13 cellular contexts compared by ENCODE assay signal in the genomic region with DNA sequence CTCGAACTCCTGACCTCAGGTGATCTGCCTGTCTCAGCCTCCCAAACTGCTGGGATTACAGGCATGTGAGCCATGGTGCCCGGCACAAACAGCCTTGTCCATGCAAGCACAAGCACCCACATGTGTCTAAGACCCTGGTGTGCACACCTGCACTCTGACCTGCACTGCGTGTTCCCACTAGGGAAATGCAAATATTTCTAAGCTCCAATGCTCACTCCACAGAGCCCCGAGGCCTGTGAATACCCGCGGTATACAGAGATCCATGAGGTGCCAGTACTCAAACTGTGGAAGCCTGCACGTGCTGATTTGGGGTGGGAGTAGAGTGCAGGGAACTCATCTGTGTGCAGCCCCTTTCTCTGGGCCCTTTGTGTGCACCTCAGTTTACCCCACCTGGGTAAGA. TPM values are rescaled to one million over a fixed set of nuclear protein-coding genes. Genes with fewer than 3 reads are reported as not detected.
DNase-seq lines count a peak whose midpoint lies in the region; ATAC-seq, FAIRE-seq and TF ChIP-seq lines count a peak whose summit lies in the region.
"Had no signal": no experiment of that assay in that cellular context is flagged by ENCODE, and none has a peak within 500 bp of the region (broad histone marks: within the 10 kb centered on the region; RNA-seq: fewer than 3 reads in every experiment).

No MANE protein-coding gene starts in this region.

- peaks cover 5 to 10% of the 10 kb centered on the region in 2 donors for H3K4me1 Mint-ChIP-seq in immature natural killer cell

- no peaks in the 10 kb centered on the region for H3K36me3 Mint-ChIP-seq in immature natural killer cell
- H3K36me3 Mint-ChIP-seq: activated naive CD4-positive, alpha-beta T cell treated with anti-CD3 and anti-CD28 coated beads, Interleukin-2, amount 50 U/mL, for 24 hours had no signal

- no peaks in the 10 kb centered on the region for H3K79me2 ChIP-seq in GM23248 (ENCODE audit: insufficient read depth)
- peaks cover 22% of the 10 kb centered on the region for H3K79me2 ChIP-seq in PC-3 (ENCODE audit: low read length)

- H3K4me2 ChIP-seq in GM23248 (ENCODE audit: unreplicated experiment) (no peak overlapping the region), PC-3 (ENCODE audit: low read length) (peak overlapping the region; percentile 80), skeletal muscle satellite cell (ENCODE audit: low read length) (peak overlapping the region; percentile 66)

- no peak overlapping the region for H3K27ac Mint-ChIP-seq in immature natural killer cell
- H3K27ac Mint-ChIP-seq: activated CD4-positive, alpha-beta T cell treated with anti-CD3 and anti-CD28 coated beads, Interleukin-2, amount 10 ng/mL, durations not matched to agents 24 days and 14 days; activated naive CD4-positive, alpha-beta T cell treated with anti-CD3 and anti-CD28 coated beads, Interleukin-2, amount 50 U/mL, for 24 hours had no signal

- no peaks in the 10 kb centered on the region for H3K9me3 ChIP-seq in GM23248 (ENCODE audit: low read depth)
- no peaks in the 10 kb centered on the region for H3K9me3 ChIP-seq in PC-3 (ENCODE audit: low read length)
- no peaks in the 10 kb centered on the region for H3K9me3 ChIP-seq in skeletal muscle satellite cell (replicated peaks; ENCODE audit: low read length)

- CTCF ChIA-PET in PC-3 (lab: Charles Lee) = interaction anchor here (0.5 to 0.6 kb wide), 2 partner anchors 18 to 37 kb away, joined by 3 to 10 read pairs; no protein-coding TSS in a partner anchor

- peak overlapping the region; percentile 86 for H3K27ac ChIP-seq in GM23248
- H3K27ac ChIP-seq in PC-3 (ENCODE audit: low read length) = peak overlapping the region; percentile 89

- no peaks in the 10 kb centered on the region for H3K9me3 Mint-ChIP-seq in immature natural killer cell
- H3K9me3 Mint-ChIP-seq: activated CD4-positive, alpha-beta T cell treated with anti-CD3 and anti-CD28 coated beads, Interleukin-2, amount 10 ng/mL, durations not matched to agents 24 days and 14 days; activated naive CD4-positive, alpha-beta T cell treated with anti-CD3 and anti-CD28 coated beads, Interleukin-2, amount 50 U/mL, for 24 hours had no signal

- BruUV-seq in PC-3 (replicated peaks; lab: Mats Ljungman, UMichigan) = no TSS peak

- H3K4me3 ChIP-seq in GM23248 (no peak overlapping the region), PC-3 (ENCODE audit: low read length) (peak overlapping the region; percentile 48; the same call in 1 of the 2 replicates), skeletal muscle satellite cell (ENCODE audit: low read length) (peak overlapping the region; percentile 23)

- WGBS in GM23248 (ENCODE audit: low coverage in 1 of 2, low lambda C conversion rate in 2 of 2, missing lambda C conversion rate in 2 of 2), 2 experiments = 63 to 70% methylated on average over 7 of the region's 7 CpGs

- FAIRE-seq in HTR-8/SVneo (lab: Jason Lieb, UNC) = no peak

- peaks cover 18% of the 10 kb centered on the region for H3K4me1 ChIP-seq in GM23248 (ENCODE audit: insufficient read depth)
- peaks cover 31% of the 10 kb centered on the region for H3K4me1 ChIP-seq in PC-3 (ENCODE audit: insufficient read depth, low read length)
- peaks cover 62% of the 10 kb centered on the region for H3K4me1 ChIP-seq in skeletal muscle satellite cell (ENCODE audit: control insufficient read depth, insufficient read depth, low read length)

- H4K20me1 ChIP-seq in GM23248 (ENCODE audit: insufficient read depth) = no peaks in the 10 kb centered on the region
- H4K20me1 ChIP-seq in PC-3 (ENCODE audit: low read length) = no peaks in the 10 kb centered on the region

- H3K27me3 ChIP-seq in GM23248 (replicated peaks; ENCODE audit: insufficient read depth) (no peaks in the 10 kb centered on the region), PC-3 (ENCODE audit: low read length) (no peaks in the 10 kb centered on the region), skeletal muscle satellite cell (ENCODE audit: control insufficient read depth, insufficient read depth, low read length) (no peaks in the 10 kb centered on the region)

- in situ Hi-C loops in GM23248 (cut with MboI) = no loop called here

- H3K9me2 ChIP-seq in GM23248 (ENCODE audit: insufficient read depth) (no peaks in the 10 kb centered on the region), PC-3 (replicated peaks; ENCODE audit: low read length) (no peaks in the 10 kb centered on the region)

- peaks cover 21 to 22% (median 22%) of the 10 kb centered on the region in 3 donors for H3K27me3 Mint-ChIP-seq in immature natural killer cell (ENCODE audit: low read depth in 3 of 3)

- peaks cover 26% of the 10 kb centered on the region for H3F3A ChIP-seq in GM23248 (ENCODE audit: insufficient read depth)
- H3F3A ChIP-seq in PC-3 (ENCODE audit: low read length, unreplicated experiment) = no peaks in the 10 kb centered on the region

- no peak for TF ChIP-seq CTCF in PC-3 (conservative IDR thresholded peaks at IDR 0.05; ENCODE audit: low read depth, low read length)

- POLR2A ChIA-PET in PC-3 (lab: Charles Lee; ENCODE audit: unreplicated experiment) = interaction anchor here (0.5 to 1.0 kb wide), 2 partner anchors 15 to 64 kb away, joined by 8 to 12 read pairs; a partner anchor contains a TSS

- H2AFZ ChIP-seq in GM23248 (no peak overlapping the region), PC-3 (ENCODE audit: low read length) (no peak overlapping the region)

- no peak for ATAC-seq in PC-3
- peak; percentile 0 for ATAC-seq in esophagus mucosa

- H3K36me3 ChIP-seq in GM23248 (ENCODE audit: low read depth) (no peaks in the 10 kb centered on the region), PC-3 (ENCODE audit: low read depth, low read length) (no peaks in the 10 kb centered on the region), skeletal muscle satellite cell (ENCODE audit: insufficient read depth, low read length) (no peaks in the 10 kb centered on the region)

- DNase-seq in GM23248 (no peak), PC-3 (no peak), immature natural killer cell (no peak), T-helper 1 cell (no peak), HTR-8/SVneo (ENCODE audit: insufficient read length, low spot score) (no peak), OCI-M2 (lab: John Stamatoyannopoulos, UW; ENCODE audit: unreplicated experiment) (no peak)
- DNase-seq: activated CD4-positive, alpha-beta T cell treated with anti-CD3 and anti-CD28 coated beads, Interleukin-2, amount 10 ng/mL, durations not matched to agents 24 days and 14 days; C1 segment of cervical spinal cord; NCI-H187 treated with DMSO at 0.1 percent for 48 hours; SIG-M5 had no signal

- H3K9ac ChIP-seq in GM23248 (peak overlapping the region; percentile 28), PC-3 (ENCODE audit: low read length) (peak overlapping the region; percentile 51; the same call in 1 of the 2 replicates), skeletal muscle satellite cell (ENCODE audit: low read depth, low read length) (peak overlapping the region; percentile 75)

- intact Hi-C loops in PC-3 (cut with micrococcal nuclease) = loop anchor here (1.0 kb wide), 1 partner anchor 89 kb away; no protein-coding TSS in a partner anchor

- H3K4me3 Mint-ChIP-seq in immature natural killer cell = no peak overlapping the region
- H3K4me3 Mint-ChIP-seq: activated CD4-positive, alpha-beta T cell treated with anti-CD3 and anti-CD28 coated beads, Interleukin-2, amount 10 ng/mL, durations not matched to agents 24 days and 14 days; activated naive CD4-positive, alpha-beta T cell treated with anti-CD3 and anti-CD28 coated beads, Interleukin-2, amount 50 U/mL, for 24 hours had no signal

RNA-seq across cellular contexts. Expression of a gene that starts 14.7 kb away (rescaled TPM):
- 89.7 TPM in 2 replicates for total RNA-seq in GM23248 (2014; rRNA removed; shearing (Covaris generic))
- 95.0 and 96.1 TPM in 2 replicates for polyA plus RNA-seq in GM23248 (2016; fragmentation: Nextera tagmentation; extraction: Ambion mirVana)
- 137 and 154 TPM in 2 replicates for total RNA-seq in PC-3 (2014; rRNA removed)
- total RNA-seq in esophagus mucosa = 26.3 TPM
- total RNA-seq in skeletal muscle satellite cell (2012; rRNA removed) = 47.4 and 61.6 TPM in 2 replicates
- polyA plus RNA-seq in immature natural killer cell = 100 to 1,000 TPM in 1 of 3 donors, 10 to 100 TPM in 2; 68.0 to 105 (median 72.9) TPM

RNA-seq across cellular contexts. Expression of a gene that starts 33.9 kb away (rescaled TPM):
- total RNA-seq in GM23248 (2014; rRNA removed; shearing (Covaris generic)) = 93.7 and 119 TPM in 2 replicates
- polyA plus RNA-seq in GM23248 (2016; fragmentation: Nextera tagmentation; extraction: Ambion mirVana) = 25.2 and 25.9 TPM in 2 replicates
- 220 and 327 TPM in 2 replicates for total RNA-seq in PC-3 (2014; rRNA removed)
- total RNA-seq in esophagus mucosa = 50.4 TPM
- 81.4 and 91.5 TPM in 2 replicates for total RNA-seq in skeletal muscle satellite cell (2012; rRNA removed)
- 1 to 10 TPM; 4.6 to 8.4 (median 5.0) TPM for polyA plus RNA-seq in immature natural killer cell
